ENCODE assay signal across 14 cellular contexts in the genomic region with DNA sequence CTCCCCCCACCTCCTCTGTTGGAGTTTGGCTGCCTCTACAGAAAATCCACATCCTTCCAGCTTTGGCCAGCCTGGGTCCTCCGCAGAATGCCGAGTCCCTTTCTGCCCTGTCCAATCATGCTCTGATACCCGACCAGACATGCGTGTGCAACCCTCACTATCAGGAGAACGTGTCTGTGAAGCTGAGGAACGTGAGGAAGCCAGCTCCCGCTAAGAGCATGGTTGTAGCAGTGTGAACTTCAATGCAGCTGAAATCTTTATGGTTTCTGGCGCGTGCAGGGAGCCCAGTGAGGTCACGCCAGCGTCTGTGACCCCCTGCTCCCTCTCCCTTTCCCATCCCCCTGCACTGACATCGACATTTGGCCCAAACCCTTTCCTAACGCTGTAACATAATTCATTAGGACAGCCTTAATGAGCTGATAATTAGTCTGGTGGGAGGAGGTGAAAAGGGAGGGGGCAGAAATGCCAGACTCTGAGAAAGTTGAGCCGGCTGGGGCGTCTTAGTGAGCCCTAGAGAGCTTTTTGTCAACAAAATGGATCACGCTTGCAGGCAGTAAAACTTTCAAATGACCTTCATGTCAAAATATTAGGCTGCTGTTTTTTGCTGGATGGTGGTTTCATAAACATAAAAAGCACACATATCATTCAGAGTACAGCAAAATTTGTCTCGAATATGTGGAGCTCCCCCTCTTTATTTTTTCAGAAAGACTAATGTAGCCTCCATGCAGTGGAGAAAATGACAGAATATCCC.
A peak's percentile ranks its signal among the peaks of the same experiment; 100 is the strongest.
DNase-seq lines count a peak whose midpoint lies in the region; ATAC-seq and TF ChIP-seq lines count a peak whose summit lies in the region.
"Had no signal": no experiment of that assay in that cellular context is flagged by ENCODE, and none has a peak within 500 bp of the region (broad histone marks: within the 10 kb centered on the region; RNA-seq: fewer than 3 reads in every experiment).

No MANE protein-coding gene starts in this region.

- H3K9me1 ChIP-seq in IMR-90 (ENCODE audit: insufficient read depth, low read length) = no peaks in the 10 kb centered on the region

- in situ Hi-C loops in IMR-90 (cut with MboI; ENCODE audit: low sequenced_read_pairs) = no loop called here

- H3K14ac ChIP-seq in IMR-90 (replicated peaks; ENCODE audit: low read depth, low read length) = no peak overlapping the region; the same call in 1 of the 2 replicates

- no peaks in the 10 kb centered on the region for H4K20me1 ChIP-seq in IMR-90 (ENCODE audit: insufficient read depth, low read length)

- no peaks in the 10 kb centered on the region for H3K9me3 ChIP-seq in IMR-90 (ENCODE audit: control insufficient read depth, insufficient read depth, low read length)
- H3K9me3 ChIP-seq in mucosa of rectum (ENCODE audit: control insufficient read depth in 2 of 2, low read length in 2 of 2) = peaks cover 0 to 7% of the 10 kb centered on the region in 2 donors
- H3K9me3 ChIP-seq in suprapubic skin = no peaks in the 10 kb centered on the region

- no TSS peak for BruUV-seq in IMR-90 (replicated peaks; lab: Mats Ljungman, UMichigan)

- H2BK20ac ChIP-seq in IMR-90 (ENCODE audit: low read depth, low read length) = no peak overlapping the region; the same call in 1 of the 2 replicates

- TF ChIP-seq POLR2A in IMR-90 (IDR thresholded peaks at IDR 0.05; ENCODE audit: low read depth, low read length) (no peak), erythroblast (IDR thresholded peaks at IDR 0.05; ENCODE audit: low read length) (no peak), suprapubic skin (IDR thresholded peaks at IDR 0.05) (no peak)

- intact Hi-C loops in IMR-90 (cut with micrococcal nuclease) = no loop called here

- H3K23ac ChIP-seq in IMR-90 (ENCODE audit: low read depth, low read length) = no peak overlapping the region

- H2AFZ ChIP-seq in IMR-90 (replicated peaks; ENCODE audit: low read length, poor library complexity) = peak overlapping the region; percentile 88

- H4K91ac ChIP-seq in IMR-90 (ENCODE audit: insufficient read depth, low read depth, low read length) = peak overlapping the region; percentile 2; the same call in 1 of the 2 replicates

- ATAC-seq in IMR-90 (ENCODE audit: low read depth) (peak; percentile 71), GM18861 (IDR thresholded peaks at IDR 0.05; ENCODE audit: unreplicated experiment) (no peak)
- ATAC-seq: activated CD8-positive, alpha-beta T cell treated with anti-CD3 and anti-CD28 coated beads for 36 hours; PC-3 had no signal

- H3K27ac ChIP-seq in IMR-90 (ENCODE audit: insufficient read depth, low read length) (no peak overlapping the region), mucosa of rectum (ENCODE audit: low read depth in 2 of 2, low read length in 2 of 2) (no peak overlapping the region), suprapubic skin (no peak overlapping the region)
- H3K27ac ChIP-seq: KMS-11 had no signal

- H3K79me1 ChIP-seq in IMR-90 (ENCODE audit: low read depth in 1 of 2, low read length in 2 of 2) = no peaks in the 10 kb centered on the region

- dilution Hi-C loops in IMR-90 (cut with HindIII; ENCODE audit: low sequenced_read_pairs, unreplicated experiment) = no loop called here

- H3K4me3 ChIP-seq in IMR-90 (ENCODE audit: insufficient read depth, low read depth, low read length) = no peak overlapping the region
- H3K4me3 ChIP-seq in mucosa of rectum (ENCODE audit: low read length in 2 of 2) = peak overlapping the region; percentile 22 to 28
- H3K4me3 ChIP-seq in suprapubic skin = peak overlapping the region; percentile 10

- no peak overlapping the region for H3K56ac ChIP-seq in IMR-90 (ENCODE audit: extremely low read depth, insufficient read depth, low read length)

- H3K36me3 ChIP-seq in IMR-90 (ENCODE audit: control insufficient read depth, insufficient read depth, low read length) = no peaks in the 10 kb centered on the region
- H3K36me3 ChIP-seq in mucosa of rectum (ENCODE audit: control insufficient read depth in 2 of 2, insufficient read depth in 2 of 2, low read length in 2 of 2) = no peaks in the 10 kb centered on the region
- H3K36me3 ChIP-seq in suprapubic skin = no peaks in the 10 kb centered on the region

- H4K8ac ChIP-seq in IMR-90 (ENCODE audit: low read depth in 2 of 2, low read length in 2 of 2) = peak overlapping the region in 1 of 2 experiments; percentile 43; a peak in 1 of 4 replicates

- peak overlapping the region; percentile 1; the same call in 1 of the 2 replicates for H3K18ac ChIP-seq in IMR-90 (ENCODE audit: low read depth, low read length)

- H2BK15ac ChIP-seq in IMR-90 (ENCODE audit: low read depth, low read length) = no peak overlapping the region

- no peaks in the 10 kb centered on the region for H3K27me3 ChIP-seq in IMR-90 (ENCODE audit: control insufficient read depth, insufficient read depth, low read length)
- no peaks in the 10 kb centered on the region for H3K27me3 ChIP-seq in mucosa of rectum (ENCODE audit: control insufficient read depth in 2 of 2, insufficient read depth in 2 of 2, low read length in 2 of 2)
- H3K27me3 ChIP-seq in suprapubic skin = no peaks in the 10 kb centered on the region

- no peak for TF ChIP-seq EP300 in suprapubic skin (IDR thresholded peaks at IDR 0.05)

- TF ChIP-seq CTCF in IMR-90 (conservative IDR thresholded peaks at IDR 0.05; ENCODE audit: low read depth, low read length) = no peak
- TF ChIP-seq CTCF in suprapubic skin (IDR thresholded peaks at IDR 0.05) = no peak

- peak overlapping the region; percentile 7 for H2BK120ac ChIP-seq in IMR-90 (ENCODE audit: low read depth, low read length)

- H4K5ac ChIP-seq in IMR-90 (ENCODE audit: low read depth, low read length) = no peak overlapping the region; the same call in 1 of the 2 replicates

- H3K9ac ChIP-seq in IMR-90 (ENCODE audit: low read depth, low read length) = no peak overlapping the region
- no peak overlapping the region for H3K9ac ChIP-seq in mucosa of rectum (ENCODE audit: low read depth in 1 of 2, low read length in 2 of 2)
- H3K9ac ChIP-seq: KMS-11 had no signal

- no peak overlapping the region for H2AK9ac ChIP-seq in IMR-90 (replicated peaks; ENCODE audit: low read depth, low read length, poor library complexity)

- DNase-seq in IMR-90 (peak; percentile 33), erythroblast (lab: John Stamatoyannopoulos, UW) (peak; percentile 20 to 39), suprapubic skin (ENCODE audit: low spot score in 2 of 2) (no peak), NCI-H526 treated with DMSO at 0.1 percent for 48 hours (lab: John Stamatoyannopoulos, UW) (no peak)
- DNase-seq in activated CD4-positive, CD25-positive, alpha-beta regulatory T cell (lab: John Stamatoyannopoulos, UW) = no peak
- no peak for DNase-seq in activated T-cell treated with anti-CD3 and anti-CD28 coated beads, Interleukin-2, amount 50 U/mL, for 1 hour
- DNase-seq: activated CD8-positive, alpha-beta T cell treated with anti-CD3 and anti-CD28 coated beads for 36 hours; activated naive CD4-positive, alpha-beta T cell treated with anti-CD3 and anti-CD28 coated beads, Interleukin-2, amount 10 ng/mL, durations not matched to agents 7 days and 5 days; COR-L47; H9; PC-3 had no signal

- peaks cover 4% of the 10 kb centered on the region; the same call in 1 of the 2 replicates for H3K4me1 ChIP-seq in IMR-90 (ENCODE audit: control insufficient read depth, insufficient read depth, low read length)
- H3K4me1 ChIP-seq in mucosa of rectum (ENCODE audit: control insufficient read depth in 2 of 2, insufficient read depth in 2 of 2, low read length in 2 of 2) = no peaks in the 10 kb centered on the region
- peaks cover 10% of the 10 kb centered on the region for H3K4me1 ChIP-seq in suprapubic skin

- no peak for TF ChIP-seq RAD21 in IMR-90 (IDR thresholded peaks at IDR 0.05; ENCODE audit: low read length)

- POLR2A ChIA-PET in IMR-90 (lab: Charles Lee; ENCODE audit: unreplicated experiment) = no interaction called here

- H3K4ac ChIP-seq in IMR-90 (ENCODE audit: low read depth, low read length) = peak overlapping the region; percentile 30; the same call in 1 of the 2 replicates

- no peak overlapping the region for H2AK5ac ChIP-seq in IMR-90 (ENCODE audit: low read depth, low read length)

- H2BK5ac ChIP-seq in IMR-90 (ENCODE audit: low read depth, low read length, poor library complexity, severe bottlenecking) = no peak overlapping the region

- peak overlapping the region; percentile 33 for H3K4me2 ChIP-seq in IMR-90 (ENCODE audit: low read depth, low read length)
- H3K4me2 ChIP-seq: KMS-11 had no signal

- CTCF ChIA-PET in IMR-90 (lab: Yijun Ruan, JAX) = no interaction called here

- 7% methylated on average over 3 of the region's 17 CpGs; no CpG with 5 or more reads in 1 of the 2 experiments for WGBS in IMR-90 (ENCODE audit: extremely low coverage in 2 of 2, insufficient read length in 1 of 2), 2 experiments
- 16% methylated on average over 17 of the region's 17 CpGs for WGBS in suprapubic skin

TF ChIP-seq in IMR-90, 13 proteins besides CTCF, POLR2A, EP300 and RAD21:
- TF ChIP-seq FOS (IDR thresholded peaks at IDR 0.05; ENCODE audit: low read depth, low read length) (no peak), BHLHE40 (IDR thresholded peaks at IDR 0.05; ENCODE audit: low read depth, low read length) (peak; percentile 43; the same call in 1 of the 2 replicates)

Comparison
In these comparisons a context has a peak if more than half of its experiments do, and no peak if none do; other contexts are left out.
1. DNase-seq: peak in IMR-90 (single experiment) and erythroblast (2 of 2); none in suprapubic skin (0 of 2), activated CD4-positive, CD25-positive, alpha-beta regulatory T cell (0 of 4), NCI-H526 treated with DMSO at 0.1 percent for 48 hours (single experiment) and activated T-cell treated with anti-CD3 and anti-CD28 coated beads, Interleukin-2, amount 50 U/mL, for 1 hour (single experiment).